7 cellular contexts compared by ENCODE assay signal in genomic region chr1:63014267-63014666, GRCh38.
"Had no signal": no experiment of that assay in that cellular context is flagged by ENCODE, and none has a peak within 500 bp of the region (broad histone marks: within the 10 kb centered on the region; RNA-seq: fewer than 3 reads in every experiment).

No MANE protein-coding gene starts in this region.

- H3K4me2 ChIP-seq: KMS-11 had no signal

- FAIRE-seq: HepG2, HTR-8/SVneo had no signal

- ATAC-seq: HepG2 had no signal

- H3K9ac ChIP-seq: KMS-11 had no signal

- DNase-seq: IMR-90, KBM-7, KG1 had no signal

- H3K27ac ChIP-seq: HL-60, KMS-11 had no signal
